ENCODE assay signal across 1 cellular context in genomic region chr21:29867796-29868195, GRCh38.
TF ChIP-seq lines count a peak whose summit lies in the region.

No MANE protein-coding gene starts in this region.

TF ChIP-seq in HEK293, 187 proteins besides CTCF, POLR2A, EP300 and RAD21 (continued from another document):
- TF ChIP-seq REST (tag by site-specific recombination; IDR thresholded peaks at IDR 0.05): no peak
- TF ChIP-seq ZNF416 (tag by site-specific recombination; IDR thresholded peaks at IDR 0.05): no peak
- TF ChIP-seq PRDM4 (tag by site-specific recombination; IDR thresholded peaks at IDR 0.05): no peak
- TF ChIP-seq PRDM1 (tag by site-specific recombination; IDR thresholded peaks at IDR 0.05): peak; percentile 75
- peak; percentile 90 for TF ChIP-seq ZNF596 (tag by site-specific recombination; IDR thresholded peaks at IDR 0.05)
- TF ChIP-seq ZNF274 (IDR thresholded peaks at IDR 0.05; ENCODE audit: low read length): no peak
- TF ChIP-seq ZNF274 (tag by site-specific recombination; IDR thresholded peaks at IDR 0.05; ENCODE audit: borderline replicate concordance): no peak
